20 cellular contexts compared by ENCODE assay signal in the genomic region with DNA sequence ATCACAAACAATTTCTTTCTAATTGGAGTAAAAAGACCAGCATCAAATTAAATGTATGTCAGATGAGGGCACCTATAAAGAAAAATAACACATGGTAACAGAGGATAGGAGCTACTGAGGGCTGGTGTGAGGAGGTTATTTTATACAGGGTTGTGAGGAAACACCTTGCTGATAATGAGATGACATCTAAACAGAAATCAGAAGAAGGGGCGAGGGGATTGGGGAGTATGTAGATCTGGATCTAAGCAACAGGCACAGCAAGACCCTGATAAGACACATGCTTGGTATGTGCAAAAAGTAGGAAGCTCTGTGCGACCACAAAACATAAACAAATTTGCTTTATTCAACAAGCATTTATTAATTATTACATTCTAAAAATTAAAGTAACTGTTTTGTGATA.
"Had no signal": no experiment of that assay in that cellular context is flagged by ENCODE, and none has a peak within 500 bp of the region (broad histone marks: within the 10 kb centered on the region; RNA-seq: fewer than 3 reads in every experiment).

No MANE protein-coding gene starts in this region.

- DNase-seq: KBM-7, MG63, NCI-H1092, NCI-H1105 treated with DMSO at 0.1 percent for 48 hours, NCI-H1417 treated with DMSO at 0.1 percent for 48 hours, NCI-H187, NCI-H2029, NCI-H2081 treated with DMSO at 0.1 percent for 48 hours, NCI-H2171, NCI-H226, NCI-H446, NCI-H510A, NCI-H524 treated with DMSO at 0.1 percent for 48 hours, NCI-H69, NCI-H774, PC-3, SHP77, SK-N-SH, SW 1271 had no signal

- H3K27ac Mint-ChIP-seq: IgD-negative memory B cell had no signal

- H3K9me3 Mint-ChIP-seq: IgD-negative memory B cell had no signal

- H3K4me3 Mint-ChIP-seq: IgD-negative memory B cell had no signal

- H3K27me3 Mint-ChIP-seq: IgD-negative memory B cell had no signal
